Comparison of ENCODE assay signal across 12 cellular contexts in genomic region chr11:121762820-121763219, GRCh38.
DNase-seq lines count a peak whose midpoint lies in the region; ATAC-seq and TF ChIP-seq lines count a peak whose summit lies in the region.
"Had no signal": no experiment of that assay in that cellular context is flagged by ENCODE, and none has a peak within 500 bp of the region (broad histone marks: within the 10 kb centered on the region; RNA-seq: fewer than 3 reads in every experiment).

No MANE protein-coding gene starts in this region.

- no peaks in the 10 kb centered on the region for H3K4me1 ChIP-seq in upper lobe of right lung

- H3K27me3 ChIP-seq in upper lobe of right lung = no peaks in the 10 kb centered on the region

- TF ChIP-seq CTCF in chondrocyte (IDR thresholded peaks at IDR 0.05) (peak; percentile 58), mesothelial cell of epicardium (IDR thresholded peaks at IDR 0.05; ENCODE audit: unreplicated experiment) (no peak), upper lobe of right lung (IDR thresholded peaks at IDR 0.05) (no peak)

- no peak overlapping the region for H3K27ac Mint-ChIP-seq in chondrocyte (ENCODE audit: unreplicated experiment)
- H3K27ac Mint-ChIP-seq in mesothelial cell of epicardium = peak overlapping the region; percentile 79
- H3K27ac Mint-ChIP-seq: activated naive CD4-positive, alpha-beta T cell treated with anti-CD3 and anti-CD28 coated beads, Interleukin-2, amount 50 U/mL, for 72 hours had no signal

- H3K27ac ChIP-seq in upper lobe of right lung = no peak overlapping the region

- no peak overlapping the region for H3K4me3 ChIP-seq in upper lobe of right lung

- DNase-seq in DMS 273 treated with DMSO at 0.1 percent for 48 hours (lab: John Stamatoyannopoulos, UW) (peak; percentile 26), NCI-H187 (lab: John Stamatoyannopoulos, UW) (peak; percentile 70 to 88), chondrocyte (ENCODE audit: low spot score) (no peak), mesothelial cell of epicardium (ENCODE audit: low spot score in 2 of 2, unreplicated experiment in 2 of 2) (peak; percentile 63 to 79), upper lobe of right lung (no peak)
- DNase-seq in activated CD4-positive, alpha-beta T cell treated with anti-CD3 and anti-CD28 coated beads for 1 hour = no peak
- no peak for DNase-seq in activated CD4-positive, alpha-beta T cell treated with anti-CD3 and anti-CD28 coated beads, Interleukin-2, amount 50 U/mL, for 48 hours
- DNase-seq: NCI-H1694, T1000 had no signal

- ATAC-seq in GM18520 (IDR thresholded peaks at IDR 0.05; ENCODE audit: unreplicated experiment) = no peak
- ATAC-seq in upper lobe of right lung = no peak
- ATAC-seq: activated naive CD4-positive, alpha-beta T cell treated with anti-CD3 and anti-CD28 coated beads, Interleukin-2, amount 50 U/mL, for 72 hours had no signal

- intact Hi-C loops in upper lobe of right lung (cut with DNase I) = no loop called here

- H3K27me3 Mint-ChIP-seq in chondrocyte (ENCODE audit: low read depth) = peaks cover 4% of the 10 kb centered on the region
- no peaks in the 10 kb centered on the region for H3K27me3 Mint-ChIP-seq in mesothelial cell of epicardium (ENCODE audit: low read depth)

- H3K36me3 Mint-ChIP-seq in chondrocyte (ENCODE audit: low read depth) (no peaks in the 10 kb centered on the region), mesothelial cell of epicardium (no peaks in the 10 kb centered on the region)
- H3K36me3 Mint-ChIP-seq: activated naive CD4-positive, alpha-beta T cell treated with anti-CD3 and anti-CD28 coated beads, Interleukin-2, amount 50 U/mL, for 72 hours had no signal

- H3K9me3 Mint-ChIP-seq in chondrocyte (ENCODE audit: low read depth) (no peaks in the 10 kb centered on the region), mesothelial cell of epicardium (no peaks in the 10 kb centered on the region)
- H3K9me3 Mint-ChIP-seq: activated naive CD4-positive, alpha-beta T cell treated with anti-CD3 and anti-CD28 coated beads, Interleukin-2, amount 50 U/mL, for 72 hours; neural crest cell had no signal

- H3K4me3 Mint-ChIP-seq in chondrocyte (ENCODE audit: unreplicated experiment) (no peak overlapping the region), mesothelial cell of epicardium (peak overlapping the region; percentile 12)
- H3K4me3 Mint-ChIP-seq: neural crest cell had no signal

- peaks cover 10% of the 10 kb centered on the region for H3K4me1 Mint-ChIP-seq in chondrocyte (ENCODE audit: low read depth)
- peaks cover 45% of the 10 kb centered on the region for H3K4me1 Mint-ChIP-seq in mesothelial cell of epicardium

- H3K9me3 ChIP-seq in upper lobe of right lung = no peaks in the 10 kb centered on the region

- H3K36me3 ChIP-seq in upper lobe of right lung = no peaks in the 10 kb centered on the region

Comparison
In these comparisons a context has a peak if more than half of its experiments do, and no peak if none do; other contexts are left out.
1. DNase-seq: peak in DMS 273 treated with DMSO at 0.1 percent for 48 hours (single experiment), NCI-H187 (2 of 2) and mesothelial cell of epicardium (2 of 2); none in chondrocyte (single experiment), activated CD4-positive, alpha-beta T cell treated with anti-CD3 and anti-CD28 coated beads for 1 hour (single experiment), activated CD4-positive, alpha-beta T cell treated with anti-CD3 and anti-CD28 coated beads, Interleukin-2, amount 50 U/mL, for 48 hours (0 of 2) and upper lobe of right lung (single experiment).